ENCODE assay signal across 13 cellular contexts in genomic region chr17:47016966-47017365, GRCh38. TPM values are rescaled to one million over a fixed set of nuclear protein-coding genes. Genes with fewer than 3 reads are reported as not detected.
"Had no signal": no experiment of that assay in that cellular context is flagged by ENCODE, and none has a peak within 500 bp of the region (broad histone marks: within the 10 kb centered on the region; RNA-seq: fewer than 3 reads in every experiment).

No MANE protein-coding gene starts in this region.

RNA-seq across cellular contexts. Expression of gene RPRML, which starts 37.9 kb away (rescaled TPM):
- total RNA-seq: activated B cell treated with CpG ODN at 0.5 μM for 24 hours; activated CD4-positive, alpha-beta memory T cell treated with anti-CD3 and anti-CD28 coated beads for 36 hours; activated CD4-positive, alpha-beta memory T cell treated with anti-CD3 and anti-CD28 coated beads, Interleukin-2, amount 10 ng/mL, durations not matched to agents 7 days and 5 days; activated CD4-positive, alpha-beta T cell treated with anti-CD3 and anti-CD28 coated beads for 36 hours; activated CD4-positive, alpha-beta T cell treated with anti-CD3 and anti-CD28 coated beads, Interleukin-2, amount 10 ng/mL, durations not matched to agents 24 days and 14 days; activated CD4-positive, alpha-beta T cell treated with anti-CD3 and anti-CD28 coated beads, Interleukin-2, amount 10 ng/mL, durations not matched to agents 7 days and 5 days; activated CD8-positive, alpha-beta memory T cell treated with anti-CD3 and anti-CD28 coated beads for 36 hours; activated CD8-positive, alpha-beta memory T cell treated with anti-CD3 and anti-CD28 coated beads, Interleukin-2, amount 10 ng/mL, durations not matched to agents 7 days and 5 days; activated CD8-positive, alpha-beta T cell treated with anti-CD3 and anti-CD28 coated beads for 36 hours; T-cell; T-helper 1 cell treated with Interleukin-12 subunit alpha and Interleukin-12 subunit beta and Interleukin-4 antibody, amounts not matched to agents 30 ng/mL and 1 ng/mL, for 36 hours; T-helper 17 cell; T-helper 2 cell treated with Interferon-gamma antibody and Interleukin-4, amounts not matched to agents 100 ng/mL and 5 ng/mL, for 36 hours had no signal
